In genomic region chr1:19251305-19252196, GRCh38 we compare ENCODE assay signal across 1 cellular context.
TF ChIP-seq lines count a peak whose summit lies in the region.

EMC1 (minus strand) TSS chr1:19251524; CDS start chr1:19251509, 15 bp downstream.
MRTO4 (plus strand) TSS chr1:19251805; CDS start chr1:19251836, 31 bp downstream.

TF ChIP-seq in K562, 482 proteins besides CTCF, POLR2A, EP300 and RAD21 (continued from another document and continues in another):
- no peak for TF ChIP-seq STAT5A (IDR thresholded peaks at IDR 0.05; ENCODE audit: borderline replicate concordance, low read length)
- TF ChIP-seq MYC (IDR thresholded peaks at IDR 0.05; ENCODE audit: low read depth, low read length): peak; percentile 99
- peak; percentile 99 for TF ChIP-seq MYC (CRISPR knock-in tag; IDR thresholded peaks at IDR 0.05; ENCODE audit: borderline replicate concordance, low read depth)
- TF ChIP-seq SLC30A9 (CRISPR knock-in tag; IDR thresholded peaks at IDR 0.05): no peak
- TF ChIP-seq ZNF609 (CRISPR knock-in tag; IDR thresholded peaks at IDR 0.05; ENCODE audit: borderline replicate concordance): no peak
- no peak for TF ChIP-seq NCOA4 (IDR thresholded peaks at IDR 0.05; ENCODE audit: partially characterized antibody)
- TF ChIP-seq, protein P1, sequence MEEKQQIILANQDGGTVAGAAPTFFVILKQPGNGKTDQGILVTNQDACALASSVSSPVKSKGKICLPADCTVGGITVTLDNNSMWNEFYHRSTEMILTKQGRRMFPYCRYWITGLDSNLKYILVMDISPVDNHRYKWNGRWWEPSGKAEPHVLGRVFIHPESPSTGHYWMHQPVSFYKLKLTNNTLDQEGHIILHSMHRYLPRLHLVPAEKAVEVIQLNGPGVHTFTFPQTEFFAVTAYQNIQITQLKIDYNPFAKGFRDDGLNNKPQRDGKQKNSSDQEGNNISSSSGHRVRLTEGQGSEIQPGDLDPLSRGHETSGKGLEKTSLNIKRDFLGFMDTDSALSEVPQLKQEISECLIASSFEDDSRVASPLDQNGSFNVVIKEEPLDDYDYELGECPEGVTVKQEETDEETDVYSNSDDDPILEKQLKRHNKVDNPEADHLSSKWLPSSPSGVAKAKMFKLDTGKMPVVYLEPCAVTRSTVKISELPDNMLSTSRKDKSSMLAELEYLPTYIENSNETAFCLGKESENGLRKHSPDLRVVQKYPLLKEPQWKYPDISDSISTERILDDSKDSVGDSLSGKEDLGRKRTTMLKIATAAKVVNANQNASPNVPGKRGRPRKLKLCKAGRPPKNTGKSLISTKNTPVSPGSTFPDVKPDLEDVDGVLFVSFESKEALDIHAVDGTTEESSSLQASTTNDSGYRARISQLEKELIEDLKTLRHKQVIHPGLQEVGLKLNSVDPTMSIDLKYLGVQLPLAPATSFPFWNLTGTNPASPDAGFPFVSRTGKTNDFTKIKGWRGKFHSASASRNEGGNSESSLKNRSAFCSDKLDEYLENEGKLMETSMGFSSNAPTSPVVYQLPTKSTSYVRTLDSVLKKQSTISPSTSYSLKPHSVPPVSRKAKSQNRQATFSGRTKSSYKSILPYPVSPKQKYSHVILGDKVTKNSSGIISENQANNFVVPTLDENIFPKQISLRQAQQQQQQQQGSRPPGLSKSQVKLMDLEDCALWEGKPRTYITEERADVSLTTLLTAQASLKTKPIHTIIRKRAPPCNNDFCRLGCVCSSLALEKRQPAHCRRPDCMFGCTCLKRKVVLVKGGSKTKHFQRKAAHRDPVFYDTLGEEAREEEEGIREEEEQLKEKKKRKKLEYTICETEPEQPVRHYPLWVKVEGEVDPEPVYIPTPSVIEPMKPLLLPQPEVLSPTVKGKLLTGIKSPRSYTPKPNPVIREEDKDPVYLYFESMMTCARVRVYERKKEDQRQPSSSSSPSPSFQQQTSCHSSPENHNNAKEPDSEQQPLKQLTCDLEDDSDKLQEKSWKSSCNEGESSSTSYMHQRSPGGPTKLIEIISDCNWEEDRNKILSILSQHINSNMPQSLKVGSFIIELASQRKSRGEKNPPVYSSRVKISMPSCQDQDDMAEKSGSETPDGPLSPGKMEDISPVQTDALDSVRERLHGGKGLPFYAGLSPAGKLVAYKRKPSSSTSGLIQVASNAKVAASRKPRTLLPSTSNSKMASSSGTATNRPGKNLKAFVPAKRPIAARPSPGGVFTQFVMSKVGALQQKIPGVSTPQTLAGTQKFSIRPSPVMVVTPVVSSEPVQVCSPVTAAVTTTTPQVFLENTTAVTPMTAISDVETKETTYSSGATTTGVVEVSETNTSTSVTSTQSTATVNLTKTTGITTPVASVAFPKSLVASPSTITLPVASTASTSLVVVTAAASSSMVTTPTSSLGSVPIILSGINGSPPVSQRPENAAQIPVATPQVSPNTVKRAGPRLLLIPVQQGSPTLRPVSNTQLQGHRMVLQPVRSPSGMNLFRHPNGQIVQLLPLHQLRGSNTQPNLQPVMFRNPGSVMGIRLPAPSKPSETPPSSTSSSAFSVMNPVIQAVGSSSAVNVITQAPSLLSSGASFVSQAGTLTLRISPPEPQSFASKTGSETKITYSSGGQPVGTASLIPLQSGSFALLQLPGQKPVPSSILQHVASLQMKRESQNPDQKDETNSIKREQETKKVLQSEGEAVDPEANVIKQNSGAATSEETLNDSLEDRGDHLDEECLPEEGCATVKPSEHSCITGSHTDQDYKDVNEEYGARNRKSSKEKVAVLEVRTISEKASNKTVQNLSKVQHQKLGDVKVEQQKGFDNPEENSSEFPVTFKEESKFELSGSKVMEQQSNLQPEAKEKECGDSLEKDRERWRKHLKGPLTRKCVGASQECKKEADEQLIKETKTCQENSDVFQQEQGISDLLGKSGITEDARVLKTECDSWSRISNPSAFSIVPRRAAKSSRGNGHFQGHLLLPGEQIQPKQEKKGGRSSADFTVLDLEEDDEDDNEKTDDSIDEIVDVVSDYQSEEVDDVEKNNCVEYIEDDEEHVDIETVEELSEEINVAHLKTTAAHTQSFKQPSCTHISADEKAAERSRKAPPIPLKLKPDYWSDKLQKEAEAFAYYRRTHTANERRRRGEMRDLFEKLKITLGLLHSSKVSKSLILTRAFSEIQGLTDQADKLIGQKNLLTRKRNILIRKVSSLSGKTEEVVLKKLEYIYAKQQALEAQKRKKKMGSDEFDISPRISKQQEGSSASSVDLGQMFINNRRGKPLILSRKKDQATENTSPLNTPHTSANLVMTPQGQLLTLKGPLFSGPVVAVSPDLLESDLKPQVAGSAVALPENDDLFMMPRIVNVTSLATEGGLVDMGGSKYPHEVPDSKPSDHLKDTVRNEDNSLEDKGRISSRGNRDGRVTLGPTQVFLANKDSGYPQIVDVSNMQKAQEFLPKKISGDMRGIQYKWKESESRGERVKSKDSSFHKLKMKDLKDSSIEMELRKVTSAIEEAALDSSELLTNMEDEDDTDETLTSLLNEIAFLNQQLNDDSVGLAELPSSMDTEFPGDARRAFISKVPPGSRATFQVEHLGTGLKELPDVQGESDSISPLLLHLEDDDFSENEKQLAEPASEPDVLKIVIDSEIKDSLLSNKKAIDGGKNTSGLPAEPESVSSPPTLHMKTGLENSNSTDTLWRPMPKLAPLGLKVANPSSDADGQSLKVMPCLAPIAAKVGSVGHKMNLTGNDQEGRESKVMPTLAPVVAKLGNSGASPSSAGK (IDR thresholded peaks at IDR 0.05): peak; percentile 98
- TF ChIP-seq, protein P2, sequence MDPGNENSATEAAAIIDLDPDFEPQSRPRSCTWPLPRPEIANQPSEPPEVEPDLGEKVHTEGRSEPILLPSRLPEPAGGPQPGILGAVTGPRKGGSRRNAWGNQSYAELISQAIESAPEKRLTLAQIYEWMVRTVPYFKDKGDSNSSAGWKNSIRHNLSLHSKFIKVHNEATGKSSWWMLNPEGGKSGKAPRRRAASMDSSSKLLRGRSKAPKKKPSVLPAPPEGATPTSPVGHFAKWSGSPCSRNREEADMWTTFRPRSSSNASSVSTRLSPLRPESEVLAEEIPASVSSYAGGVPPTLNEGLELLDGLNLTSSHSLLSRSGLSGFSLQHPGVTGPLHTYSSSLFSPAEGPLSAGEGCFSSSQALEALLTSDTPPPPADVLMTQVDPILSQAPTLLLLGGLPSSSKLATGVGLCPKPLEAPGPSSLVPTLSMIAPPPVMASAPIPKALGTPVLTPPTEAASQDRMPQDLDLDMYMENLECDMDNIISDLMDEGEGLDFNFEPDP (CRISPR knock-in tag; IDR thresholded peaks at IDR 0.05): 0 out of 2 replicates have a peak, but pooled peaks have one; percentile 50
- TF ChIP-seq GABPB1 (CRISPR knock-in tag; IDR thresholded peaks at IDR 0.05): peak; percentile 83
- TF ChIP-seq HDAC8 (tag; IDR thresholded peaks at IDR 0.05): 0 out of 2 replicates have a peak, but pooled peaks have one; percentile 80
- TF ChIP-seq PCBP1 (IDR thresholded peaks at IDR 0.05; ENCODE audit: low read depth, low read length, poor library complexity, severe bottlenecking): peak; percentile 72
- TF ChIP-seq, protein P3, sequence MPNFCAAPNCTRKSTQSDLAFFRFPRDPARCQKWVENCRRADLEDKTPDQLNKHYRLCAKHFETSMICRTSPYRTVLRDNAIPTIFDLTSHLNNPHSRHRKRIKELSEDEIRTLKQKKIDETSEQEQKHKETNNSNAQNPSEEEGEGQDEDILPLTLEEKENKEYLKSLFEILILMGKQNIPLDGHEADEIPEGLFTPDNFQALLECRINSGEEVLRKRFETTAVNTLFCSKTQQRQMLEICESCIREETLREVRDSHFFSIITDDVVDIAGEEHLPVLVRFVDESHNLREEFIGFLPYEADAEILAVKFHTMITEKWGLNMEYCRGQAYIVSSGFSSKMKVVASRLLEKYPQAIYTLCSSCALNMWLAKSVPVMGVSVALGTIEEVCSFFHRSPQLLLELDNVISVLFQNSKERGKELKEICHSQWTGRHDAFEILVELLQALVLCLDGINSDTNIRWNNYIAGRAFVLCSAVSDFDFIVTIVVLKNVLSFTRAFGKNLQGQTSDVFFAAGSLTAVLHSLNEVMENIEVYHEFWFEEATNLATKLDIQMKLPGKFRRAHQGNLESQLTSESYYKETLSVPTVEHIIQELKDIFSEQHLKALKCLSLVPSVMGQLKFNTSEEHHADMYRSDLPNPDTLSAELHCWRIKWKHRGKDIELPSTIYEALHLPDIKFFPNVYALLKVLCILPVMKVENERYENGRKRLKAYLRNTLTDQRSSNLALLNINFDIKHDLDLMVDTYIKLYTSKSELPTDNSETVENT (CRISPR knock-in tag; IDR thresholded peaks at IDR 0.05): peak; percentile 92
- no peak for TF ChIP-seq BCOR (IDR thresholded peaks at IDR 0.05)
- no peak for TF ChIP-seq ZKSCAN3 (CRISPR knock-in tag; IDR thresholded peaks at IDR 0.05)
- peak; percentile 77 for TF ChIP-seq ZFX (CRISPR knock-in tag; IDR thresholded peaks at IDR 0.05)
- TF ChIP-seq, protein P4, sequence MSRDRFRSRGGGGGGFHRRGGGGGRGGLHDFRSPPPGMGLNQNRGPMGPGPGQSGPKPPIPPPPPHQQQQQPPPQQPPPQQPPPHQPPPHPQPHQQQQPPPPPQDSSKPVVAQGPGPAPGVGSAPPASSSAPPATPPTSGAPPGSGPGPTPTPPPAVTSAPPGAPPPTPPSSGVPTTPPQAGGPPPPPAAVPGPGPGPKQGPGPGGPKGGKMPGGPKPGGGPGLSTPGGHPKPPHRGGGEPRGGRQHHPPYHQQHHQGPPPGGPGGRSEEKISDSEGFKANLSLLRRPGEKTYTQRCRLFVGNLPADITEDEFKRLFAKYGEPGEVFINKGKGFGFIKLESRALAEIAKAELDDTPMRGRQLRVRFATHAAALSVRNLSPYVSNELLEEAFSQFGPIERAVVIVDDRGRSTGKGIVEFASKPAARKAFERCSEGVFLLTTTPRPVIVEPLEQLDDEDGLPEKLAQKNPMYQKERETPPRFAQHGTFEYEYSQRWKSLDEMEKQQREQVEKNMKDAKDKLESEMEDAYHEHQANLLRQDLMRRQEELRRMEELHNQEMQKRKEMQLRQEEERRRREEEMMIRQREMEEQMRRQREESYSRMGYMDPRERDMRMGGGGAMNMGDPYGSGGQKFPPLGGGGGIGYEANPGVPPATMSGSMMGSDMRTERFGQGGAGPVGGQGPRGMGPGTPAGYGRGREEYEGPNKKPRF (IDR thresholded peaks at IDR 0.05; ENCODE audit: low read depth, low read length): no peak
- TF ChIP-seq, protein P5, sequence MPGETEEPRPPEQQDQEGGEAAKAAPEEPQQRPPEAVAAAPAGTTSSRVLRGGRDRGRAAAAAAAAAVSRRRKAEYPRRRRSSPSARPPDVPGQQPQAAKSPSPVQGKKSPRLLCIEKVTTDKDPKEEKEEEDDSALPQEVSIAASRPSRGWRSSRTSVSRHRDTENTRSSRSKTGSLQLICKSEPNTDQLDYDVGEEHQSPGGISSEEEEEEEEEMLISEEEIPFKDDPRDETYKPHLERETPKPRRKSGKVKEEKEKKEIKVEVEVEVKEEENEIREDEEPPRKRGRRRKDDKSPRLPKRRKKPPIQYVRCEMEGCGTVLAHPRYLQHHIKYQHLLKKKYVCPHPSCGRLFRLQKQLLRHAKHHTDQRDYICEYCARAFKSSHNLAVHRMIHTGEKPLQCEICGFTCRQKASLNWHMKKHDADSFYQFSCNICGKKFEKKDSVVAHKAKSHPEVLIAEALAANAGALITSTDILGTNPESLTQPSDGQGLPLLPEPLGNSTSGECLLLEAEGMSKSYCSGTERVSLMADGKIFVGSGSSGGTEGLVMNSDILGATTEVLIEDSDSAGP (CRISPR knock-in tag; IDR thresholded peaks at IDR 0.05): no peak
- TF ChIP-seq SMARCA4 (IDR thresholded peaks at IDR 0.05): no peak
- peak; percentile 77 for TF ChIP-seq PML (IDR thresholded peaks at IDR 0.05; ENCODE audit: low read length)
- no peak for TF ChIP-seq CBX8 (IDR thresholded peaks at IDR 0.05; ENCODE audit: borderline replicate concordance, extremely low read depth, low read depth, low read length, poor library complexity, severe bottlenecking)
- no peak for TF ChIP-seq ZNF699 (CRISPR knock-in tag; IDR thresholded peaks at IDR 0.05; ENCODE audit: insufficient replicate concordance)
- TF ChIP-seq FOXK1 (CRISPR knock-in tag; IDR thresholded peaks at IDR 0.05; ENCODE audit: borderline replicate concordance): peak; percentile 84
- peak; percentile 9; the same call in 1 of the 2 replicates for TF ChIP-seq NR2C2 (CRISPR knock-in tag; IDR thresholded peaks at IDR 0.05)
- peak; percentile 80 for TF ChIP-seq NR2C2 (tag; IDR thresholded peaks at IDR 0.05)
- no peak for TF ChIP-seq IFI16 (CRISPR knock-in tag; IDR thresholded peaks at IDR 0.05)
- peak; percentile 89 for TF ChIP-seq POLR2H (tag; IDR thresholded peaks at IDR 0.05; ENCODE audit: low read depth)
- TF ChIP-seq NBN (IDR thresholded peaks at IDR 0.05; ENCODE audit: low read depth): no peak
- TF ChIP-seq ZSCAN32 (CRISPR knock-in tag; IDR thresholded peaks at IDR 0.05): no peak
- TF ChIP-seq, protein P6, sequence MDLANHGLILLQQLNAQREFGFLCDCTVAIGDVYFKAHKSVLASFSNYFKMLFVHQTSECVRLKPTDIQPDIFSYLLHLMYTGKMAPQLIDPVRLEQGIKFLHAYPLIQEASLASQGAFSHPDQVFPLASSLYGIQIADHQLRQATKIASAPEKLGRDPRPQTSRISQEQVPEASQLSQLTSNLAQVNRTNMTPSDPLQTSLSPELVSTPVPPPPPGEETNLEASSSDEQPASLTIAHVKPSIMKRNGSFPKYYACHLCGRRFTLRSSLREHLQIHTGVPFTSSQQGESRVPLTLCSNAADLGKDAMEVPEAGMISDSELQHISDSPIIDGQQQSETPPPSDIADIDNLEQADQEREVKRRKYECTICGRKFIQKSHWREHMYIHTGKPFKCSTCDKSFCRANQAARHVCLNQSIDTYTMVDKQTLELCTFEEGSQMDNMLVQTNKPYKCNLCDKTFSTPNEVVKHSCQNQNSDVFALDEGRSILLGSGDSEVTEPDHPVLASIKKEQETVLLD (IDR thresholded peaks at IDR 0.05): no peak; the same call in 1 of the 2 replicates
- TF ChIP-seq HDAC3 (IDR thresholded peaks at IDR 0.05; ENCODE audit: borderline replicate concordance, partially characterized antibody): no peak
- TF ChIP-seq RFX7 (CRISPR knock-in tag; IDR thresholded peaks at IDR 0.05): no peak
